10 cellular contexts compared by ENCODE assay signal in the genomic region with DNA sequence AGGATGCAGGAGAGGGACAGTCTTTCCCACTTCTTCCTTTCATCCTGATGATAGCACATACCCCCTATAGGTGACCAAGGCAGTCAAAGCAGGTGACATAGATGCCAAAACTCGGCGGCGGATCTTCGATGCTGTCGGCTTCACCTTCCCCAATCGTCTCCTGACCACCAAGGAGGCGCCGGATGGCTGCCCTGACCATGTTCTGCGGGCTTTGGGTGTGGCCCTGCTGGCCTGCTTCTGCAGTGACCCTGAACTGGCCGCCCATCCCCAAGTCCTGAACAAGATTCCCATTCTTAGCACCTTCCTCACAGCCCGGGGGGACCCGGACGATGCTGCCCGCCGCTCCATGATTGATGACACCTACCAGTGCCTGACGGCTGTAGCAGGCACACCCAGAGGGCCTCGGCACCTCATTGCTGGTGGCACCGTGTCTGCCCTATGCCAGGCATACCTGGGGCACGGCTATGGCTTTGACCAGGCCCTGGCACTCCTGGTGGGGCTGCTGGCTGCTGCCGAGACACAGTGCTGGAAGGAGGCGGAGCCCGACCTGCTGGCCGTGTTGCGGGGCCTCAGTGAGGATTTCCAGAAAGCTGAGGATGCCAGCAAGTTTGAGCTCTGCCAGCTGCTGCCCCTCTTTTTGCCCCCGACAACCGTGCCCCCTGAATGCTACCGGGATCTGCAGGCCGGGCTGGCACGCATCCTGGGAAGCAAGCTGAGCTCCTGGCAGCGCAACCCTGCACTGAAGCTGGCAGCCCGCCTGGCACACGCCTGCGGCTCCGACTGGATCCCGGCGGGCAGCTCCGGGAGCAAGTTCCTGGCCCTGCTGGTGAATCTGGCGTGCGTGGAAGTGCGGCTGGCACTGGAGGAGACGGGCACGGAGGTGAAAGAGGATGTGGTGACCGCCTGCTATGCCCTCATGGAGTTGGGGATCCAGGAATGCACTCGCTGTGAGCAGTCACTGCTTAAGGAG. TPM values are rescaled to one million over a fixed set of nuclear protein-coding genes. Genes with fewer than 3 reads are reported as not detected.
A peak's percentile ranks its signal among the peaks of the same experiment; 100 is the strongest.
DNase-seq lines count a peak whose midpoint lies in the region; ATAC-seq and TF ChIP-seq lines count a peak whose summit lies in the region.
"Had no signal": no experiment of that assay in that cellular context is flagged by ENCODE, and none has a peak within 500 bp of the region (broad histone marks: within the 10 kb centered on the region; RNA-seq: fewer than 3 reads in every experiment).

No MANE protein-coding gene starts in this region.

- H3K9me3 ChIP-seq in left ventricle myocardium inferior (replicated peaks) = no peaks in the 10 kb centered on the region

- no peak for ATAC-seq in activated T-helper 17 cell treated with anti-CD3 and anti-CD28 coated beads, Interleukin-2, amount 50 U/mL, for 72 hours (replicated peaks)
- ATAC-seq in HG03175 (IDR thresholded peaks at IDR 0.05; ENCODE audit: unreplicated experiment) (no peak), HG02884 (IDR thresholded peaks at IDR 0.05; ENCODE audit: unreplicated experiment) (no peak), HG02763 (IDR thresholded peaks at IDR 0.05; ENCODE audit: unreplicated experiment) (no peak)

- no peak overlapping the region for H3K4me3 ChIP-seq in H7 (ENCODE audit: insufficient read depth, low read depth, low read length)
- H3K4me3 ChIP-seq in left ventricle myocardium inferior = peak overlapping the region; percentile 33

- peak; percentile 9 for TF ChIP-seq CTCF in left ventricle myocardium inferior (IDR thresholded peaks at IDR 0.05; ENCODE audit: borderline replicate concordance)

- peaks cover 68% of the 10 kb centered on the region for H3K4me1 ChIP-seq in left ventricle myocardium inferior

- peaks cover 63% of the 10 kb centered on the region for H3K36me3 Mint-ChIP-seq in activated T-helper 17 cell treated with anti-CD3 and anti-CD28 coated beads, Interleukin-2, amount 50 U/mL, for 72 hours (ENCODE audit: low read depth)

- peak overlapping the region; percentile 99 for H3K4me3 Mint-ChIP-seq in activated T-helper 17 cell treated with anti-CD3 and anti-CD28 coated beads, Interleukin-2, amount 50 U/mL, for 72 hours

- intact Hi-C loops in left ventricle myocardium inferior (cut with micrococcal nuclease) = loop anchor here (5.0 kb wide), 1 partner anchor 108 kb away; no protein-coding TSS in a partner anchor

- H3K27ac ChIP-seq in left ventricle myocardium inferior (replicated peaks) = peak overlapping the region; percentile 70

- peaks cover 40% of the 10 kb centered on the region for H3K4me1 Mint-ChIP-seq in activated T-helper 17 cell treated with anti-CD3 and anti-CD28 coated beads, Interleukin-2, amount 50 U/mL, for 72 hours

- H3K36me3 ChIP-seq in H7 (replicated peaks; ENCODE audit: control insufficient read depth, insufficient read depth, low read length) (peaks cover 13% of the 10 kb centered on the region), left ventricle myocardium inferior (peaks cover 29% of the 10 kb centered on the region)

- H3K27me3 Mint-ChIP-seq in activated T-helper 17 cell treated with anti-CD3 and anti-CD28 coated beads, Interleukin-2, amount 50 U/mL, for 72 hours = no peaks in the 10 kb centered on the region
- H3K27me3 Mint-ChIP-seq: stimulated activated naive CD8-positive, alpha-beta T cell treated with anti-CD3 and anti-CD28 coated beads, Interleukin-15, Interleukin-2, amounts not matched to agents 100 ng/mL and 50 ng/mL, for 24 hours had no signal

- no peaks in the 10 kb centered on the region for H3K27me3 ChIP-seq in H7 (ENCODE audit: control insufficient read depth, insufficient read depth, low read length)
- no peaks in the 10 kb centered on the region for H3K27me3 ChIP-seq in left ventricle myocardium inferior (ENCODE audit: low read depth)

- H3K27ac Mint-ChIP-seq in activated T-helper 17 cell treated with anti-CD3 and anti-CD28 coated beads, Interleukin-2, amount 50 U/mL, for 72 hours = peak overlapping the region; percentile 47

- no peaks in the 10 kb centered on the region for H3K9me3 Mint-ChIP-seq in activated T-helper 17 cell treated with anti-CD3 and anti-CD28 coated beads, Interleukin-2, amount 50 U/mL, for 72 hours
- H3K9me3 Mint-ChIP-seq: stimulated activated naive CD8-positive, alpha-beta T cell treated with anti-CD3 and anti-CD28 coated beads, Interleukin-15, Interleukin-2, amounts not matched to agents 100 ng/mL and 50 ng/mL, for 24 hours had no signal

- DNase-seq in H7 (peak; percentile 24), left ventricle myocardium inferior (peak; percentile 78), putamen (ENCODE audit: low spot score) (peak; percentile 82), H4 (ENCODE audit: low spot score) (no peak)
- DNase-seq: activated effector memory CD4-positive, alpha-beta T cell treated with anti-CD3 and anti-CD28 coated beads, Interleukin-2, amount 50 U/mL, for 16 hours had no signal

RNA-seq across cellular contexts. Expression of a gene that starts 2.9 kb away (rescaled TPM):
- 41.9 and 50.9 TPM in 2 replicates for total RNA-seq in H7 (2014; rRNA removed; shearing (Covaris generic))
- 10 to 100 TPM; 37.1 to 42.4 TPM for total RNA-seq in activated T-helper 17 cell treated with anti-CD3 and anti-CD28 coated beads, Interleukin-2, amount 50 U/mL, for 72 hours
- total RNA-seq in left ventricle myocardium inferior = 26.1 TPM
- total RNA-seq in H4 (2014; rRNA removed; shearing (Covaris generic)) = 8.0 and 9.9 TPM in 2 replicates

RNA-seq across cellular contexts. Expression of a gene that starts 3.3 kb away (rescaled TPM):
- 68.5 and 84.0 TPM in 2 replicates for total RNA-seq in H7 (2014; rRNA removed; shearing (Covaris generic))
- total RNA-seq in activated T-helper 17 cell treated with anti-CD3 and anti-CD28 coated beads, Interleukin-2, amount 50 U/mL, for 72 hours = 10 to 100 TPM; 45.8 to 98.2 TPM
- 64.3 TPM for total RNA-seq in left ventricle myocardium inferior
- total RNA-seq in H4 (2014; rRNA removed; shearing (Covaris generic)) = 16.1 and 21.9 TPM in 2 replicates

RNA-seq across cellular contexts. Expression of a gene that starts 12.6 kb away (rescaled TPM):
- total RNA-seq in H7 (2014; rRNA removed; shearing (Covaris generic)) = 0.94 and 2.2 TPM in 2 replicates
- total RNA-seq in activated T-helper 17 cell treated with anti-CD3 and anti-CD28 coated beads, Interleukin-2, amount 50 U/mL, for 72 hours = 1 to 10 TPM in 1 of 2 donors, under 1 TPM in 1; 0.97 to 4.5 TPM
- total RNA-seq in left ventricle myocardium inferior = 0.30 TPM
- not detected in 2 replicates for total RNA-seq in H4 (2014; rRNA removed; shearing (Covaris generic))
